Comparison of ENCODE assay signal across 12 cellular contexts in genomic region chr12:65631621-65632111, GRCh38.
DNase-seq lines count a peak whose midpoint lies in the region; ATAC-seq and TF ChIP-seq lines count a peak whose summit lies in the region.
"Had no signal": no experiment of that assay in that cellular context is flagged by ENCODE, and none has a peak within 500 bp of the region (broad histone marks: within the 10 kb centered on the region; RNA-seq: fewer than 3 reads in every experiment).

No MANE protein-coding gene starts in this region.

- H3K27me3 ChIP-seq in PC-9 (ENCODE audit: insufficient read depth, low read depth) (no peaks in the 10 kb centered on the region), neuronal stem cell (ENCODE audit: control insufficient read depth in 3 of 3, insufficient read depth in 3 of 3, low read depth in 1 of 3, low read length in 3 of 3) (no peaks in the 10 kb centered on the region)
- H3K27me3 ChIP-seq: Peyer's patch had no signal

- no peak overlapping the region for H3K4me3 Mint-ChIP-seq in effector memory CD8-positive, alpha-beta T cell
- H3K4me3 Mint-ChIP-seq: endodermal cell; stimulated activated effector memory CD8-positive, alpha-beta T cell treated with anti-CD3 and anti-CD28 coated beads, Interleukin-12 subunit alpha, Interleukin-12 subunit beta, amount 100 ng/mL, for 72 hours had no signal

- no peak overlapping the region for H2BK120ac ChIP-seq in neuronal stem cell (ENCODE audit: low read depth, low read length)

- no peak overlapping the region for H3K27ac Mint-ChIP-seq in effector memory CD8-positive, alpha-beta T cell
- H3K27ac Mint-ChIP-seq: endodermal cell; stimulated activated effector memory CD8-positive, alpha-beta T cell treated with anti-CD3 and anti-CD28 coated beads, Interleukin-12 subunit alpha, Interleukin-12 subunit beta, amount 100 ng/mL, for 72 hours had no signal

- no peaks in the 10 kb centered on the region for H3K36me3 Mint-ChIP-seq in effector memory CD8-positive, alpha-beta T cell (ENCODE audit: insufficient read depth)
- H3K36me3 Mint-ChIP-seq: stimulated activated effector memory CD8-positive, alpha-beta T cell treated with anti-CD3 and anti-CD28 coated beads, Interleukin-12 subunit alpha, Interleukin-12 subunit beta, amount 100 ng/mL, for 72 hours had no signal

- no peaks in the 10 kb centered on the region for H3K36me3 ChIP-seq in PC-9 (ENCODE audit: low read depth)
- H3K36me3 ChIP-seq in neuronal stem cell (replicated peaks in 1 of 2; ENCODE audit: control insufficient read depth in 2 of 2, insufficient read depth in 2 of 2, low read length in 2 of 2) = no peaks in the 10 kb centered on the region
- H3K36me3 ChIP-seq: Peyer's patch had no signal

- no peak overlapping the region for H3K23ac ChIP-seq in neuronal stem cell (ENCODE audit: low read depth, low read length, poor library complexity)

- H3K4me1 Mint-ChIP-seq in effector memory CD8-positive, alpha-beta T cell (ENCODE audit: low read depth in 2 of 2) = no peaks in the 10 kb centered on the region
- H3K4me1 Mint-ChIP-seq: stimulated activated effector memory CD8-positive, alpha-beta T cell treated with anti-CD3 and anti-CD28 coated beads, Interleukin-12 subunit alpha, Interleukin-12 subunit beta, amount 100 ng/mL, for 72 hours had no signal

- H4K91ac ChIP-seq in neuronal stem cell (ENCODE audit: low read depth, low read length, poor library complexity) = no peak overlapping the region

- intact Hi-C loops in PC-9 (cut with micrococcal nuclease; ENCODE audit: unreplicated experiment) = loop anchor here (1.0 to 10.0 kb wide), 2 partner anchors 27 to 193 kb away; partner anchors contain the start of gene HMGA2

- H3K27ac ChIP-seq in PC-9 (peak overlapping the region; percentile 99), neuronal stem cell (replicated peaks; ENCODE audit: low read length) (no peak overlapping the region)

- H3K27me3 Mint-ChIP-seq in effector memory CD8-positive, alpha-beta T cell = no peaks in the 10 kb centered on the region

- H3K4me2 ChIP-seq in PC-9 = peak overlapping the region; percentile 71
- H3K4me2 ChIP-seq in neuronal stem cell (ENCODE audit: insufficient read depth, low read length, poor library complexity, severe bottlenecking) = no peak overlapping the region

- no peak overlapping the region for H2BK12ac ChIP-seq in neuronal stem cell (ENCODE audit: low read length)

- no TSS peak for BruUV-seq in PC-9 (replicated peaks; lab: Mats Ljungman, UMichigan)

- no peaks in the 10 kb centered on the region for H3K9me2 ChIP-seq in PC-9 (ENCODE audit: insufficient read depth)

- no peak for TF ChIP-seq CTCF in PC-9 (conservative IDR thresholded peaks at IDR 0.05)

- H2AFZ ChIP-seq in PC-9 (no peak overlapping the region), neuronal stem cell (ENCODE audit: low read length) (peak overlapping the region; percentile 1)

- no peak overlapping the region for H3K9ac ChIP-seq in neuronal stem cell (ENCODE audit: low read depth, low read length, poor library complexity)

- H4K20me1 ChIP-seq in PC-9 (ENCODE audit: insufficient read depth) = no peaks in the 10 kb centered on the region

- no CpG with 5 or more reads among the region's 8 CpGs for WGBS in neuronal stem cell (ENCODE audit: extremely low coverage in 2 of 2, insufficient read length in 2 of 2, insufficient replicate concordance in 1 of 2), 2 donors

- CTCF ChIA-PET in PC-9 (lab: Charles Lee) = interaction anchor here (0.6 kb wide), 1 partner anchor 20 kb away, joined by 3 read pairs; no protein-coding TSS in a partner anchor

- no peak overlapping the region for H3K4ac ChIP-seq in neuronal stem cell (ENCODE audit: low read length)

- no peak overlapping the region for H2AK5ac ChIP-seq in neuronal stem cell (ENCODE audit: low read depth, low read length)

- POLR2A ChIA-PET in PC-9 (lab: Charles Lee; ENCODE audit: unreplicated experiment) = interaction anchor here (0.6 kb wide), 1 partner anchor 200 kb away, joined by 9 read pairs; no protein-coding TSS in a partner anchor

- no peaks in the 10 kb centered on the region for H3K79me2 ChIP-seq in PC-9 (ENCODE audit: low read depth)

- peaks cover 56% of the 10 kb centered on the region for H3F3A ChIP-seq in PC-9 (ENCODE audit: insufficient read depth, low read depth)

- H3K4me1 ChIP-seq in PC-9 (replicated peaks; ENCODE audit: insufficient read depth) (peaks cover 72% of the 10 kb centered on the region), neuronal stem cell (ENCODE audit: control insufficient read depth in 2 of 2, insufficient read depth in 1 of 2, low read depth in 1 of 2, low read length in 2 of 2) (no peaks in the 10 kb centered on the region)

- peak; percentile 95 for ATAC-seq in esophagus mucosa
- no peak for ATAC-seq in effector memory CD8-positive, alpha-beta T cell (replicated peaks)
- ATAC-seq: stimulated activated effector memory CD8-positive, alpha-beta T cell treated with anti-CD3 and anti-CD28 coated beads, Interleukin-12 subunit alpha, Interleukin-12 subunit beta, amount 100 ng/mL, for 72 hours had no signal

- peak; percentile 27 for DNase-seq in Ammon's horn (ENCODE audit: low spot score)
- peak; percentile 66 to 100 for DNase-seq in PC-9
- DNase-seq in neuronal stem cell (ENCODE audit: low spot score) = no peak
- no peak for DNase-seq in GDM1 (lab: John Stamatoyannopoulos, UW)
- no peak for DNase-seq in NCI-H1105 treated with DMSO at 0.1 percent for 48 hours (lab: John Stamatoyannopoulos, UW)
- no peak for DNase-seq in mesenteric fat pad (ENCODE audit: low spot score)
- DNase-seq in effector memory CD8-positive, alpha-beta T cell = no peak
- DNase-seq: DMS79, endodermal cell had no signal

- H3K9me3 ChIP-seq in PC-9 (ENCODE audit: insufficient read depth, low read depth) (no peaks in the 10 kb centered on the region), neuronal stem cell (replicated peaks in 1 of 2; ENCODE audit: control insufficient read depth in 2 of 2, insufficient read depth in 1 of 2, low read depth in 1 of 2, low read length in 2 of 2) (peaks cover 0 to 4% of the 10 kb centered on the region in 2 donors)
- H3K9me3 ChIP-seq: Peyer's patch had no signal

- H3K18ac ChIP-seq in neuronal stem cell (ENCODE audit: low read length) = no peak overlapping the region

- no peak overlapping the region for H2BK15ac ChIP-seq in neuronal stem cell (ENCODE audit: low read length)

- H3K4me3 ChIP-seq in PC-9 = peak overlapping the region; percentile 16; the same call in 1 of the 2 replicates
- H3K4me3 ChIP-seq in neuronal stem cell (ENCODE audit: low read length in 2 of 2) = no peak overlapping the region
- H3K4me3 ChIP-seq: Peyer's patch had no signal

- H3K9me3 Mint-ChIP-seq in effector memory CD8-positive, alpha-beta T cell = no peaks in the 10 kb centered on the region
- H3K9me3 Mint-ChIP-seq: endodermal cell had no signal

- H3K14ac ChIP-seq in neuronal stem cell (ENCODE audit: low read length) = no peak overlapping the region

- no peak overlapping the region for H4K8ac ChIP-seq in neuronal stem cell (ENCODE audit: low read depth, low read length)

- no peak overlapping the region for H2BK5ac ChIP-seq in neuronal stem cell (ENCODE audit: low read length)

- no peaks in the 10 kb centered on the region for H3K79me1 ChIP-seq in neuronal stem cell (ENCODE audit: low read depth, low read length)

Comparison
In these comparisons a context has a peak if more than half of its experiments do, and no peak if none do; other contexts are left out.
1. DNase-seq: peak in Ammon's horn (single experiment) and PC-9 (2 of 2); none in neuronal stem cell (single experiment), GDM1 (single experiment), NCI-H1105 treated with DMSO at 0.1 percent for 48 hours (single experiment), mesenteric fat pad (single experiment) and effector memory CD8-positive, alpha-beta T cell (0 of 3).